Comparison of ENCODE assay signal across 16 cellular contexts in genomic region chr22:22820626-22821025, GRCh38.
DNase-seq lines count a peak whose midpoint lies in the region; ATAC-seq, FAIRE-seq and TF ChIP-seq lines count a peak whose summit lies in the region.
"Had no signal": no experiment of that assay in that cellular context is flagged by ENCODE, and none has a peak within 500 bp of the region (broad histone marks: within the 10 kb centered on the region; RNA-seq: fewer than 3 reads in every experiment).

No MANE protein-coding gene starts in this region.

- no peak for TF ChIP-seq EP300 in transverse colon (IDR thresholded peaks at IDR 0.05; ENCODE audit: low read depth)

- H3K36me3 ChIP-seq in transverse colon = no peaks in the 10 kb centered on the region
- H3K36me3 ChIP-seq: thoracic aorta had no signal

- in situ Hi-C loops in transverse colon (cut with MboI; ENCODE audit: low pct_ligation_motif_present in 1 of 4, low pct_unique_long_range_greater_than_20kb in 1 of 4, low sequenced_read_pairs in 3 of 4) = no loop called here

- no peak for FAIRE-seq in RCC 7860 (lab: Jason Lieb, UNC)

- H3K27ac ChIP-seq in transverse colon = peak overlapping the region in 3 of 4 donors; percentile 1 to 48 (median 8)
- H3K27ac ChIP-seq: PC-9, thoracic aorta, VCaP had no signal

- DNase-seq in stimulated activated CD4-positive, alpha-beta T cell treated with anti-CD3 and anti-CD28 coated beads, Interleukin-1b, Interleukin-23, amount 100 ng/mL, for 48 hours = peak; percentile 5
- DNase-seq in stimulated activated CD4-positive, alpha-beta T cell treated with anti-CD3 and anti-CD28 coated beads, Interleukin-4, amount 100 ng/mL, for 1 hour = no peak
- peak; percentile 46 to 53 (median 48) for DNase-seq in effector memory CD8-positive, alpha-beta T cell
- no peak for DNase-seq in transverse colon
- DNase-seq in retina = no peak
- DNase-seq in RCC 7860 (ENCODE audit: low spot score) = no peak
- DNase-seq: caudate nucleus, mesendoderm, NCI-H187 treated with DMSO at 0.1 percent for 48 hours, NCI-H524, PC-9 had no signal

- peak overlapping the region; percentile 75 for H3K4me3 Mint-ChIP-seq in T-helper 1 cell treated with Interleukin-12 subunit alpha and Interleukin-12 subunit beta and Interleukin-4 antibody, amounts not matched to agents 30 μg/mL and 1 μg/mL, for 36 hours
- H3K4me3 Mint-ChIP-seq in effector memory CD8-positive, alpha-beta T cell = peak overlapping the region; percentile 86 to 88

- TF ChIP-seq POLR2A in transverse colon (IDR thresholded peaks at IDR 0.05) = no peak

- no peaks in the 10 kb centered on the region for H3K9me3 Mint-ChIP-seq in T-helper 1 cell treated with Interleukin-12 subunit alpha and Interleukin-12 subunit beta and Interleukin-4 antibody, amounts not matched to agents 30 μg/mL and 1 μg/mL, for 36 hours
- H3K9me3 Mint-ChIP-seq in effector memory CD8-positive, alpha-beta T cell = no peaks in the 10 kb centered on the region

- peaks cover 0 to 4% (median 0%) of the 10 kb centered on the region in 4 donors for H3K4me1 ChIP-seq in transverse colon

- intact Hi-C loops in transverse colon (cut with DNase I; ENCODE audit: low total_unique reads) = no loop called here

- no peaks in the 10 kb centered on the region for H3K36me3 Mint-ChIP-seq in T-helper 1 cell treated with Interleukin-12 subunit alpha and Interleukin-12 subunit beta and Interleukin-4 antibody, amounts not matched to agents 30 μg/mL and 1 μg/mL, for 36 hours (ENCODE audit: low read depth)
- H3K36me3 Mint-ChIP-seq in effector memory CD8-positive, alpha-beta T cell (ENCODE audit: insufficient read depth) = peaks cover 4% of the 10 kb centered on the region

- WGBS in transverse colon (ENCODE audit: low coverage in 1 of 2), 2 donors = 88% methylated on average over 2 of the region's 2 CpGs; no CpG with 5 or more reads in 1 of the 2 donors

- no peaks in the 10 kb centered on the region for H3K27me3 ChIP-seq in transverse colon

- TF ChIP-seq CTCF in transverse colon (IDR thresholded peaks at IDR 0.05) = no peak

- H3K4me1 Mint-ChIP-seq in T-helper 1 cell treated with Interleukin-12 subunit alpha and Interleukin-12 subunit beta and Interleukin-4 antibody, amounts not matched to agents 30 μg/mL and 1 μg/mL, for 36 hours (ENCODE audit: low read depth) = peaks cover 80% of the 10 kb centered on the region
- H3K4me1 Mint-ChIP-seq in effector memory CD8-positive, alpha-beta T cell (ENCODE audit: low read depth in 2 of 2) = peaks cover 86 to 94% of the 10 kb centered on the region in 2 donors

- peaks cover 3% of the 10 kb centered on the region for H3K27me3 Mint-ChIP-seq in T-helper 1 cell treated with Interleukin-12 subunit alpha and Interleukin-12 subunit beta and Interleukin-4 antibody, amounts not matched to agents 30 μg/mL and 1 μg/mL, for 36 hours (ENCODE audit: low read depth)
- no peaks in the 10 kb centered on the region for H3K27me3 Mint-ChIP-seq in effector memory CD8-positive, alpha-beta T cell

- ATAC-seq in effector memory CD8-positive, alpha-beta T cell (replicated peaks) = peak; percentile 88
- no peak for ATAC-seq in HG02678 (IDR thresholded peaks at IDR 0.05; ENCODE audit: unreplicated experiment)

- H3K4me3 ChIP-seq in transverse colon = no peak overlapping the region
- H3K4me3 ChIP-seq: PC-9, smooth muscle cell, thoracic aorta had no signal

- H3K27ac Mint-ChIP-seq in T-helper 1 cell treated with Interleukin-12 subunit alpha and Interleukin-12 subunit beta and Interleukin-4 antibody, amounts not matched to agents 30 μg/mL and 1 μg/mL, for 36 hours = peak overlapping the region; percentile 88
- H3K27ac Mint-ChIP-seq in effector memory CD8-positive, alpha-beta T cell = peak overlapping the region; percentile 86

- no peaks in the 10 kb centered on the region for H3K9me3 ChIP-seq in transverse colon
- H3K9me3 ChIP-seq: thoracic aorta had no signal

Comparison
In these comparisons a context has a peak if more than half of its experiments do, and no peak if none do; other contexts are left out.
1. DNase-seq: peak in stimulated activated CD4-positive, alpha-beta T cell treated with anti-CD3 and anti-CD28 coated beads, Interleukin-1b, Interleukin-23, amount 100 ng/mL, for 48 hours (single experiment) and effector memory CD8-positive, alpha-beta T cell (3 of 3); none in stimulated activated CD4-positive, alpha-beta T cell treated with anti-CD3 and anti-CD28 coated beads, Interleukin-4, amount 100 ng/mL, for 1 hour (single experiment), transverse colon (single experiment), retina (single experiment) and RCC 7860 (single experiment).